1 cellular context compared by ENCODE assay signal in genomic region chr12:91009319-91009950, GRCh38.
TF ChIP-seq lines count a peak whose summit lies in the region.

No MANE protein-coding gene starts in this region.

TF ChIP-seq in IMR-90, 13 proteins besides CTCF, POLR2A, EP300 and RAD21:
- no peak for TF ChIP-seq RCOR1 (IDR thresholded peaks at IDR 0.05; ENCODE audit: insufficient replicate concordance, low read length)
- no peak for TF ChIP-seq MAZ (IDR thresholded peaks at IDR 0.05; ENCODE audit: borderline replicate concordance, low read depth, low read length)
- no peak for TF ChIP-seq SMC3 (IDR thresholded peaks at IDR 0.05; ENCODE audit: low read depth, low read length)
- TF ChIP-seq CHD1 (IDR thresholded peaks at IDR 0.05; ENCODE audit: low read depth, low read length) = no peak
- no peak for TF ChIP-seq CEBPB (IDR thresholded peaks at IDR 0.05; ENCODE audit: low read depth, low read length)
TF ChIP-seq in IMR-90: peak in this region for 0.
